ENCODE assay signal across 25 cellular contexts in the genomic region with DNA sequence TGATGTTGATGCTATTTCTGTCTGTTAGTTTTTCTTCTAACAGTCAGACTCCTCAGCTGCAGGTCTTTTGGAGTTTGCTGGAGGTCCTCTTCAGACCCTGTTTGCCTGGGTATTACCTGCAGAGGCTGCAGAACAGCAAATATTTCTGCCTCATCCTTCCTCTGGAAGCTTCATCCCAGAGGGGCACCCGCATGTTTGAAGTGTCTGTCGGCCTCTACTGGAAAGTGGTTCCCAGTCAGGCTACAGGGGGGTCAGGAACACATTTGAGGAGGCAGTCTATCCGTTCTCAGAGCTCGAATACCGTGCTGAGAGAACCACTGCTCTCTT. TPM values are rescaled to one million over a fixed set of nuclear protein-coding genes. Genes with fewer than 3 reads are reported as not detected.
DNase-seq lines count a peak whose midpoint lies in the region; ATAC-seq and TF ChIP-seq lines count a peak whose summit lies in the region.
"Had no signal": no experiment of that assay in that cellular context is flagged by ENCODE, and none has a peak within 500 bp of the region (broad histone marks: within the 10 kb centered on the region; RNA-seq: fewer than 3 reads in every experiment).

No MANE protein-coding gene starts in this region.

- H3K36me3 ChIP-seq in HUES48 (ENCODE audit: control insufficient read depth, insufficient read depth, low read length) (no peaks in the 10 kb centered on the region), endodermal cell (ENCODE audit: control insufficient read depth, insufficient read depth, low read length) (no peaks in the 10 kb centered on the region), stomach (no peaks in the 10 kb centered on the region)
- H3K36me3 ChIP-seq in naive thymus-derived CD4-positive, alpha-beta T cell (ENCODE audit: control insufficient read depth in 2 of 3, insufficient read depth in 3 of 3, low read length in 3 of 3), result no peaks in the 10 kb centered on the region
- H3K36me3 ChIP-seq: adrenal gland, heart right ventricle, sigmoid colon, transverse colon had no signal

- H3K9me3 ChIP-seq in HUES48 (ENCODE audit: control insufficient read depth, insufficient read depth, low read length) (no peaks in the 10 kb centered on the region), endodermal cell (ENCODE audit: control insufficient read depth, low read length) (no peaks in the 10 kb centered on the region), stomach (peaks cover 0 to 4% (median 0%) of the 10 kb centered on the region in 4 donors)
- no peaks in the 10 kb centered on the region for H3K9me3 ChIP-seq in naive thymus-derived CD4-positive, alpha-beta T cell (ENCODE audit: control insufficient read depth in 2 of 3, low read length in 3 of 3)
- H3K9me3 ChIP-seq: adrenal gland, psoas muscle, sigmoid colon, transverse colon had no signal

- POLR2A ChIA-PET in naive thymus-derived CD4-positive, alpha-beta T cell (lab: Charles Lee), result interaction anchor here (0.7 to 1.7 kb wide), 5 partner anchors 13 to 744 kb away, joined by 3 to 7 read pairs (median 3); no protein-coding TSS in a partner anchor

- CTCF ChIA-PET in naive thymus-derived CD4-positive, alpha-beta T cell (lab: Charles Lee), result no interaction called here

- DNase-seq in endodermal cell, result no peak
- DNase-seq in naive thymus-derived CD4-positive, alpha-beta T cell, result no peak
- DNase-seq in stomach, result no peak
- DNase-seq in NCI-H2107 (lab: John Stamatoyannopoulos, UW), result no peak
- no peak for DNase-seq in GM19238 (ENCODE audit: insufficient read length, low spot score)
- DNase-seq: activated CD4-positive, alpha-beta memory T cell treated with anti-CD3 and anti-CD28 coated beads for 36 hours; activated T-cell treated with anti-CD3 and anti-CD28 coated beads, Interleukin-2, amount 50 U/mL, for 72 hours; adrenal gland; C1 segment of cervical spinal cord; heart right ventricle; PC-3; psoas muscle; sigmoid colon had no signal

- H3K4me3 ChIP-seq in HUES48 (ENCODE audit: low read depth, low read length), result no peak overlapping the region
- H3K4me3 ChIP-seq in endodermal cell (ENCODE audit: low read length), result peak overlapping the region; percentile 64
- no peak overlapping the region for H3K4me3 ChIP-seq in naive thymus-derived CD4-positive, alpha-beta T cell (ENCODE audit: low read length)
- no peak overlapping the region for H3K4me3 ChIP-seq in stomach
- H3K4me3 ChIP-seq: adrenal gland, heart right ventricle, psoas muscle, sigmoid colon, transverse colon had no signal

- H3K9ac ChIP-seq in HUES48 (ENCODE audit: low read depth, low read length) (no peak overlapping the region), endodermal cell (ENCODE audit: extremely low read depth, low read length, poor library complexity, severe bottlenecking) (no peak overlapping the region)

- no peak overlapping the region for H3K4me3 Mint-ChIP-seq in endodermal cell
- H3K4me3 Mint-ChIP-seq in naive thymus-derived CD4-positive, alpha-beta T cell, result peak overlapping the region in 6 of 10 donors; percentile 1 to 66 (median 48)
- H3K4me3 Mint-ChIP-seq: activated CD4-positive, alpha-beta memory T cell treated with anti-CD3 and anti-CD28 coated beads for 36 hours; activated T-cell treated with anti-CD3 and anti-CD28 coated beads, Interleukin-2, amount 50 U/mL, for 72 hours; brain had no signal

- H3K4me1 ChIP-seq in HUES48 (ENCODE audit: control insufficient read depth, insufficient read depth, low read length), result peaks cover 16% of the 10 kb centered on the region
- peaks cover 18% of the 10 kb centered on the region for H3K4me1 ChIP-seq in endodermal cell (ENCODE audit: control insufficient read depth, insufficient read depth, low read length)
- no peaks in the 10 kb centered on the region for H3K4me1 ChIP-seq in naive thymus-derived CD4-positive, alpha-beta T cell (ENCODE audit: control insufficient read depth in 2 of 2, insufficient read depth in 2 of 2, low read length in 2 of 2)
- H3K4me1 ChIP-seq in stomach, result peaks cover 8 to 17% (median 10%) of the 10 kb centered on the region in 4 donors
- H3K4me1 ChIP-seq: adrenal gland, heart right ventricle, psoas muscle, sigmoid colon had no signal

- 38 to 39% methylated on average over 5 of the region's 5 CpGs for WGBS in endodermal cell (ENCODE audit: insufficient coverage in 1 of 2, insufficient read length in 1 of 2), 2 experiments
- 20 to 47% (median 27%) methylated on average over 1 to 5 of the region's 5 CpGs for WGBS in stomach, 5 donors

- ATAC-seq in naive thymus-derived CD4-positive, alpha-beta T cell, result no peak
- ATAC-seq in HG02938 (IDR thresholded peaks at IDR 0.05; ENCODE audit: unreplicated experiment), result no peak
- ATAC-seq: activated T-cell treated with anti-CD3 and anti-CD28 coated beads, Interleukin-2, amount 50 U/mL, for 72 hours; heart right ventricle; PC-3; psoas muscle; SK-N-SH treated with all-trans-retinoic acid at 6 μM for 48 hours had no signal

- TF ChIP-seq POLR2A in stomach (IDR thresholded peaks at IDR 0.05), result no peak

- H3K9me3 Mint-ChIP-seq in endodermal cell, result peaks cover 17% of the 10 kb centered on the region
- H3K9me3 Mint-ChIP-seq in naive thymus-derived CD4-positive, alpha-beta T cell, result peaks cover 0 to 30% (median 7%) of the 10 kb centered on the region in 11 donors

- H3K4me1 Mint-ChIP-seq in endodermal cell, result peaks cover 32% of the 10 kb centered on the region
- H3K4me1 Mint-ChIP-seq in naive thymus-derived CD4-positive, alpha-beta T cell, result peaks cover 0 to 22% (median 21%) of the 10 kb centered on the region in 7 donors

- intact Hi-C loops in naive thymus-derived CD4-positive, alpha-beta T cell (cut with micrococcal nuclease), result no loop called here
- intact Hi-C loops in stomach (cut with DNase I; ENCODE audit: low total_unique reads), result no loop called here

- peak overlapping the region; percentile 91 for H3K27ac Mint-ChIP-seq in endodermal cell
- peak overlapping the region in 8 of 9 donors; percentile 3 to 92 (median 80) for H3K27ac Mint-ChIP-seq in naive thymus-derived CD4-positive, alpha-beta T cell
- H3K27ac Mint-ChIP-seq: activated CD4-positive, alpha-beta memory T cell treated with anti-CD3 and anti-CD28 coated beads for 36 hours; activated T-cell treated with anti-CD3 and anti-CD28 coated beads, Interleukin-2, amount 50 U/mL, for 72 hours had no signal

- peaks cover 5% of the 10 kb centered on the region for H3K27me3 Mint-ChIP-seq in endodermal cell (ENCODE audit: insufficient read depth)
- peaks cover 0 to 5% (median 0%) of the 10 kb centered on the region in 5 donors for H3K27me3 Mint-ChIP-seq in naive thymus-derived CD4-positive, alpha-beta T cell
- H3K27me3 Mint-ChIP-seq: activated CD4-positive, alpha-beta memory T cell treated with anti-CD3 and anti-CD28 coated beads for 36 hours; brain had no signal

- TF ChIP-seq CTCF in endodermal cell (conservative IDR thresholded peaks at IDR 0.05) (no peak), stomach (IDR thresholded peaks at IDR 0.05) (no peak)

- no peaks in the 10 kb centered on the region for H3K36me3 Mint-ChIP-seq in endodermal cell (ENCODE audit: low read depth)
- peaks cover 3 to 7% (median 4%) of the 10 kb centered on the region in 5 donors for H3K36me3 Mint-ChIP-seq in naive thymus-derived CD4-positive, alpha-beta T cell
- H3K36me3 Mint-ChIP-seq: activated CD4-positive, alpha-beta memory T cell treated with anti-CD3 and anti-CD28 coated beads for 36 hours had no signal

- H3K27me3 ChIP-seq in HUES48 (ENCODE audit: control insufficient read depth, insufficient read depth, low read length) (no peaks in the 10 kb centered on the region), endodermal cell (ENCODE audit: control insufficient read depth, insufficient read depth, low read length, poor library complexity, severe bottlenecking) (no peaks in the 10 kb centered on the region), stomach (no peaks in the 10 kb centered on the region)
- no peaks in the 10 kb centered on the region for H3K27me3 ChIP-seq in naive thymus-derived CD4-positive, alpha-beta T cell (ENCODE audit: control insufficient read depth in 2 of 2, insufficient read depth in 2 of 2, low read length in 2 of 2)
- H3K27me3 ChIP-seq: adrenal gland, heart right ventricle, sigmoid colon, transverse colon had no signal

- H3K27ac ChIP-seq in HUES48 (ENCODE audit: low read depth, low read length) (peak overlapping the region; percentile 83), endodermal cell (ENCODE audit: low read depth, low read length) (no peak overlapping the region), stomach (peak overlapping the region in 4 of 5 donors; percentile 23 to 73 (median 42))
- H3K27ac ChIP-seq in naive thymus-derived CD4-positive, alpha-beta T cell (ENCODE audit: low read depth, low read length), result peak overlapping the region; percentile 0
- H3K27ac ChIP-seq: adrenal gland, heart right ventricle, psoas muscle, sigmoid colon, transverse colon had no signal

- TF ChIP-seq EP300 in stomach (IDR thresholded peaks at IDR 0.05), result no peak

RNA-seq across cellular contexts. Expression of gene CYP3A5, which starts 13.3 kb away (rescaled TPM):
- total RNA-seq in endodermal cell (under 1 TPM; 0.38 to 0.42 TPM), stomach (100 to 1,000 TPM in 4 of 5 donors, 10 to 100 TPM in 1; 45.2 to 538 (median 423) TPM)
- polyA plus RNA-seq in endodermal cell (2013, experiment 1 of 2), result 0.14 TPM
- polyA plus RNA-seq in endodermal cell (2013, experiment 2 of 2), result 0.12 TPM
- total RNA-seq in naive thymus-derived CD4-positive, alpha-beta T cell, result under 1 TPM in 1 of 5 experiments, not detected in 4; 0.27 TPM
- under 1 TPM; 0.69 to 0.87 TPM for polyA plus RNA-seq in naive thymus-derived CD4-positive, alpha-beta T cell
- 10 to 100 TPM; 26.3 to 81.7 (median 44.5) TPM for polyA plus RNA-seq in stomach
- total RNA-seq: activated CD4-positive, alpha-beta memory T cell treated with anti-CD3 and anti-CD28 coated beads for 36 hours; dermis microvascular lymphatic vessel endothelial cell; endothelial cell of umbilical vein; H4; heart right ventricle; lung microvascular endothelial cell; PC-3; T-helper 2 cell treated with Interferon-gamma antibody and Interleukin-4, amounts not matched to agents 100 ng/mL and 5 ng/mL, for 36 hours had no signal
- polyA plus RNA-seq: endothelial cell of umbilical vein had no signal

RNA-seq across cellular contexts. Expression of gene CYP3A7, which starts 41.9 kb away (rescaled TPM):
- total RNA-seq in endodermal cell, result not detected
- not detected for polyA plus RNA-seq in endodermal cell (2013, experiment 1 of 2)
- polyA plus RNA-seq in endodermal cell (2013, experiment 2 of 2), result not detected
- not detected for total RNA-seq in naive thymus-derived CD4-positive, alpha-beta T cell
- under 1 TPM in 1 of 2 donors, not detected in 1; 0.08 TPM for polyA plus RNA-seq in naive thymus-derived CD4-positive, alpha-beta T cell
- not detected for total RNA-seq in stomach
- not detected for polyA plus RNA-seq in stomach
- total RNA-seq: activated CD4-positive, alpha-beta memory T cell treated with anti-CD3 and anti-CD28 coated beads for 36 hours; activated T-cell treated with anti-CD3 and anti-CD28 coated beads, Interleukin-2, amount 50 U/mL, for 72 hours; Daoy; dermis microvascular lymphatic vessel endothelial cell; endothelial cell of umbilical vein; frontal cortex; H4; heart right ventricle; lung microvascular endothelial cell; PC-3; psoas muscle; T-helper 2 cell treated with Interferon-gamma antibody and Interleukin-4, amounts not matched to agents 100 ng/mL and 5 ng/mL, for 36 hours had no signal
- polyA plus RNA-seq: endothelial cell of umbilical vein, heart right ventricle, psoas muscle had no signal

Comparison
In these comparisons a context has a peak if more than half of its experiments do, and no peak if none do; other contexts are left out.
1. RNA of gene CYP3A5, which starts 13.3 kb away (total RNA-seq): 45.2 to 538 TPM in stomach; 0.38 to 0.42 TPM in endodermal cell and 0.27 TPM in naive thymus-derived CD4-positive, alpha-beta T cell; every median in the first group is over 10 times any median in the second.